In the genomic region with DNA sequence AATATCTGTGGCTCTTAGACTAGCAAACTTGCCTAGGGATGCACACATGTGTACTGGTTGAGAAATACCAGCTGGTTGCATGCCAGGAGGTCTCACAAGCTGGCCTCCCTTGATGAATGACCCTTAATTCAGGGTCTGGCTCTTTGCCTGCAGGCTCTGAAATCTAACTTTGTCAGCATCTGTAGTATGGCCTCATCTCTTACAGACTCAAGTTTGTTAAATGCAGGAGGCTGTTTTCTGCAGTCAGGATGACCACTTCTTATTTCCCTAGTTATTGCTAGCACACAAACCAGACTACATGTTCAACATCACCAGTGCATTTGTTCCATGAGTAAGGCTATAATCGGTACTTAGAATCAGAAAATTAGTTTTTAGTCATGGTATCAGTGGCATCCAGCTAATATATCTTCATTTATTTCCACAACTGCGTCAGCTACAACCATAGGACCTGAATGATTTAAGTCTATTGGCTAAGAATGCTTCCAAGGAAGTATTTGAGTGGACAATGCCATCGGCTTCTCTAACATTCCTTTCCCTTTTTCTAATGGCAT, we compare ENCODE assay signal across 2 cellular contexts.
TF ChIP-seq lines count a peak whose summit lies in the region.

No MANE protein-coding gene starts in this region.

TF ChIP-seq in SK-N-SH treated with all-trans-retinoic acid at 6 μM for 48 hours, 23 proteins besides CTCF, POLR2A, EP300 and RAD21 (continued from another document):
- TF ChIP-seq, protein P1, sequence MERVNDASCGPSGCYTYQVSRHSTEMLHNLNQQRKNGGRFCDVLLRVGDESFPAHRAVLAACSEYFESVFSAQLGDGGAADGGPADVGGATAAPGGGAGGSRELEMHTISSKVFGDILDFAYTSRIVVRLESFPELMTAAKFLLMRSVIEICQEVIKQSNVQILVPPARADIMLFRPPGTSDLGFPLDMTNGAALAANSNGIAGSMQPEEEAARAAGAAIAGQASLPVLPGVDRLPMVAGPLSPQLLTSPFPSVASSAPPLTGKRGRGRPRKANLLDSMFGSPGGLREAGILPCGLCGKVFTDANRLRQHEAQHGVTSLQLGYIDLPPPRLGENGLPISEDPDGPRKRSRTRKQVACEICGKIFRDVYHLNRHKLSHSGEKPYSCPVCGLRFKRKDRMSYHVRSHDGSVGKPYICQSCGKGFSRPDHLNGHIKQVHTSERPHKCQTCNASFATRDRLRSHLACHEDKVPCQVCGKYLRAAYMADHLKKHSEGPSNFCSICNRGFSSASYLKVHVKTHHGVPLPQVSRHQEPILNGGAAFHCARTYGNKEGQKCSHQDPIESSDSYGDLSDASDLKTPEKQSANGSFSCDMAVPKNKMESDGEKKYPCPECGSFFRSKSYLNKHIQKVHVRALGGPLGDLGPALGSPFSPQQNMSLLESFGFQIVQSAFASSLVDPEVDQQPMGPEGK (CRISPR knock-in tag; IDR thresholded peaks at IDR 0.05; ENCODE audit: borderline replicate concordance): peak; percentile 92
- TF ChIP-seq TCF4 (CRISPR knock-in tag; IDR thresholded peaks at IDR 0.05; ENCODE audit: borderline replicate concordance): peak; percentile 30; the same call in 1 of the 2 replicates
- no peak for TF ChIP-seq SNAI2 (CRISPR knock-in tag; IDR thresholded peaks at IDR 0.05)
- peak; percentile 95 for TF ChIP-seq ZC3H10 (CRISPR knock-in tag; IDR thresholded peaks at IDR 0.05)
- TF ChIP-seq ZNF70 (CRISPR knock-in tag; IDR thresholded peaks at IDR 0.05): no peak
- TF ChIP-seq, protein P2, sequence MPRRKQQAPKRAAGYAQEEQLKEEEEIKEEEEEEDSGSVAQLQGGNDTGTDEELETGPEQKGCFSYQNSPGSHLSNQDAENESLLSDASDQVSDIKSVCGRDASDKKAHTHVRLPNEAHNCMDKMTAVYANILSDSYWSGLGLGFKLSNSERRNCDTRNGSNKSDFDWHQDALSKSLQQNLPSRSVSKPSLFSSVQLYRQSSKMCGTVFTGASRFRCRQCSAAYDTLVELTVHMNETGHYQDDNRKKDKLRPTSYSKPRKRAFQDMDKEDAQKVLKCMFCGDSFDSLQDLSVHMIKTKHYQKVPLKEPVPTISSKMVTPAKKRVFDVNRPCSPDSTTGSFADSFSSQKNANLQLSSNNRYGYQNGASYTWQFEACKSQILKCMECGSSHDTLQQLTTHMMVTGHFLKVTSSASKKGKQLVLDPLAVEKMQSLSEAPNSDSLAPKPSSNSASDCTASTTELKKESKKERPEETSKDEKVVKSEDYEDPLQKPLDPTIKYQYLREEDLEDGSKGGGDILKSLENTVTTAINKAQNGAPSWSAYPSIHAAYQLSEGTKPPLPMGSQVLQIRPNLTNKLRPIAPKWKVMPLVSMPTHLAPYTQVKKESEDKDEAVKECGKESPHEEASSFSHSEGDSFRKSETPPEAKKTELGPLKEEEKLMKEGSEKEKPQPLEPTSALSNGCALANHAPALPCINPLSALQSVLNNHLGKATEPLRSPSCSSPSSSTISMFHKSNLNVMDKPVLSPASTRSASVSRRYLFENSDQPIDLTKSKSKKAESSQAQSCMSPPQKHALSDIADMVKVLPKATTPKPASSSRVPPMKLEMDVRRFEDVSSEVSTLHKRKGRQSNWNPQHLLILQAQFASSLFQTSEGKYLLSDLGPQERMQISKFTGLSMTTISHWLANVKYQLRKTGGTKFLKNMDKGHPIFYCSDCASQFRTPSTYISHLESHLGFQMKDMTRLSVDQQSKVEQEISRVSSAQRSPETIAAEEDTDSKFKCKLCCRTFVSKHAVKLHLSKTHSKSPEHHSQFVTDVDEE (CRISPR knock-in tag; IDR thresholded peaks at IDR 0.05): no peak
- TF ChIP-seq, protein P3, sequence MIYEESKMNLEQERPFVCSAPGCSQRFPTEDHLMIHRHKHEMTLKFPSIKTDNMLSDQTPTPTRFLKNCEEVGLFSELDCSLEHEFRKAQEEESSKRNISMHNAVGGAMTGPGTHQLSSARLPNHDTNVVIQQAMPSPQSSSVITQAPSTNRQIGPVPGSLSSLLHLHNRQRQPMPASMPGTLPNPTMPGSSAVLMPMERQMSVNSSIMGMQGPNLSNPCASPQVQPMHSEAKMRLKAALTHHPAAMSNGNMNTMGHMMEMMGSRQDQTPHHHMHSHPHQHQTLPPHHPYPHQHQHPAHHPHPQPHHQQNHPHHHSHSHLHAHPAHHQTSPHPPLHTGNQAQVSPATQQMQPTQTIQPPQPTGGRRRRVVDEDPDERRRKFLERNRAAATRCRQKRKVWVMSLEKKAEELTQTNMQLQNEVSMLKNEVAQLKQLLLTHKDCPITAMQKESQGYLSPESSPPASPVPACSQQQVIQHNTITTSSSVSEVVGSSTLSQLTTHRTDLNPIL (CRISPR knock-in tag; IDR thresholded peaks at IDR 0.05; ENCODE audit: low read depth): peak; percentile 76; the same call in 1 of the 2 replicates
- peak; percentile 86; the same call in 1 of the 2 replicates for TF ChIP-seq TOX (CRISPR knock-in tag; IDR thresholded peaks at IDR 0.05; ENCODE audit: borderline replicate concordance)
- TF ChIP-seq RARB (CRISPR knock-in tag; IDR thresholded peaks at IDR 0.05): 0 out of 2 replicates have a peak, but pooled peaks have one; percentile 29
- TF ChIP-seq, protein P4, sequence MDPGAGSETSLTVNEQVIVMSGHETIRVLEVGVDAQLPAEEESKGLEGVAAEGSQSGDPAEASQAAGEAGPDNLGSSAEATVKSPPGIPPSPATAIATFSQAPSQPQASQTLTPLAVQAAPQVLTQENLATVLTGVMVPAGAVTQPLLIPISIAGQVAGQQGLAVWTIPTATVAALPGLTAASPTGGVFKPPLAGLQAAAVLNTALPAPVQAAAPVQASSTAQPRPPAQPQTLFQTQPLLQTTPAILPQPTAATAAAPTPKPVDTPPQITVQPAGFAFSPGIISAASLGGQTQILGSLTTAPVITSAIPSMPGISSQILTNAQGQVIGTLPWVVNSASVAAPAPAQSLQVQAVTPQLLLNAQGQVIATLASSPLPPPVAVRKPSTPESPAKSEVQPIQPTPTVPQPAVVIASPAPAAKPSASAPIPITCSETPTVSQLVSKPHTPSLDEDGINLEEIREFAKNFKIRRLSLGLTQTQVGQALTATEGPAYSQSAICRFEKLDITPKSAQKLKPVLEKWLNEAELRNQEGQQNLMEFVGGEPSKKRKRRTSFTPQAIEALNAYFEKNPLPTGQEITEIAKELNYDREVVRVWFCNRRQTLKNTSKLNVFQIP (CRISPR knock-in tag; IDR thresholded peaks at IDR 0.05; ENCODE audit: borderline replicate concordance, low read depth): 0 out of 2 replicates have a peak, but pooled peaks have one; percentile 33
- TF ChIP-seq GLIS3 (CRISPR knock-in tag; IDR thresholded peaks at IDR 0.05): 0 out of 2 replicates have a peak, but pooled peaks have one; percentile 15
- TF ChIP-seq ISL1 (CRISPR knock-in tag; IDR thresholded peaks at IDR 0.05): peak; percentile 95
- no peak for TF ChIP-seq ZNF8 (CRISPR knock-in tag; IDR thresholded peaks at IDR 0.05)

TF ChIP-seq in HepG2, 621 proteins besides CTCF, POLR2A, EP300 and RAD21 (continued from another document):
- TF ChIP-seq, protein P5, sequence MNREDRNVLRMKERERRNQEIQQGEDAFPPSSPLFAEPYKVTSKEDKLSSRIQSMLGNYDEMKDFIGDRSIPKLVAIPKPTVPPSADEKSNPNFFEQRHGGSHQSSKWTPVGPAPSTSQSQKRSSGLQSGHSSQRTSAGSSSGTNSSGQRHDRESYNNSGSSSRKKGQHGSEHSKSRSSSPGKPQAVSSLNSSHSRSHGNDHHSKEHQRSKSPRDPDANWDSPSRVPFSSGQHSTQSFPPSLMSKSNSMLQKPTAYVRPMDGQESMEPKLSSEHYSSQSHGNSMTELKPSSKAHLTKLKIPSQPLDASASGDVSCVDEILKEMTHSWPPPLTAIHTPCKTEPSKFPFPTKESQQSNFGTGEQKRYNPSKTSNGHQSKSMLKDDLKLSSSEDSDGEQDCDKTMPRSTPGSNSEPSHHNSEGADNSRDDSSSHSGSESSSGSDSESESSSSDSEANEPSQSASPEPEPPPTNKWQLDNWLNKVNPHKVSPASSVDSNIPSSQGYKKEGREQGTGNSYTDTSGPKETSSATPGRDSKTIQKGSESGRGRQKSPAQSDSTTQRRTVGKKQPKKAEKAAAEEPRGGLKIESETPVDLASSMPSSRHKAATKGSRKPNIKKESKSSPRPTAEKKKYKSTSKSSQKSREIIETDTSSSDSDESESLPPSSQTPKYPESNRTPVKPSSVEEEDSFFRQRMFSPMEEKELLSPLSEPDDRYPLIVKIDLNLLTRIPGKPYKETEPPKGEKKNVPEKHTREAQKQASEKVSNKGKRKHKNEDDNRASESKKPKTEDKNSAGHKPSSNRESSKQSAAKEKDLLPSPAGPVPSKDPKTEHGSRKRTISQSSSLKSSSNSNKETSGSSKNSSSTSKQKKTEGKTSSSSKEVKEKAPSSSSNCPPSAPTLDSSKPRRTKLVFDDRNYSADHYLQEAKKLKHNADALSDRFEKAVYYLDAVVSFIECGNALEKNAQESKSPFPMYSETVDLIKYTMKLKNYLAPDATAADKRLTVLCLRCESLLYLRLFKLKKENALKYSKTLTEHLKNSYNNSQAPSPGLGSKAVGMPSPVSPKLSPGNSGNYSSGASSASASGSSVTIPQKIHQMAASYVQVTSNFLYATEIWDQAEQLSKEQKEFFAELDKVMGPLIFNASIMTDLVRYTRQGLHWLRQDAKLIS (CRISPR knock-in tag; IDR thresholded peaks at IDR 0.05): no peak
- TF ChIP-seq ZIK1 (CRISPR knock-in tag; IDR thresholded peaks at IDR 0.05; ENCODE audit: borderline replicate concordance, low read depth): no peak
- no peak for TF ChIP-seq ZKSCAN1 (IDR thresholded peaks at IDR 0.05; ENCODE audit: low read length)
- TF ChIP-seq ZNF563 (CRISPR knock-in tag; IDR thresholded peaks at IDR 0.05): no peak
- no peak for TF ChIP-seq ZNF326 (CRISPR knock-in tag; IDR thresholded peaks at IDR 0.05; ENCODE audit: borderline replicate concordance)
